In genomic region chr5:177540438-177540837, GRCh38 we compare ENCODE assay signal across 24 cellular contexts. TPM values are rescaled to one million over a fixed set of nuclear protein-coding genes. Genes with fewer than 3 reads are reported as not detected.
A peak's percentile ranks its signal among the peaks of the same experiment; 100 is the strongest.
DNase-seq lines count a peak whose midpoint lies in the region; ATAC-seq and TF ChIP-seq lines count a peak whose summit lies in the region.
"Had no signal": no experiment of that assay in that cellular context is flagged by ENCODE, and none has a peak within 500 bp of the region (broad histone marks: within the 10 kb centered on the region; RNA-seq: fewer than 3 reads in every experiment).

No MANE protein-coding gene starts in this region.

- H3K4me3 Mint-ChIP-seq in type B pancreatic cell: no peak overlapping the region
- H3K4me3 Mint-ChIP-seq: activated CD4-positive, alpha-beta memory T cell treated with anti-CD3 and anti-CD28 coated beads, Interleukin-2, amount 10 ng/mL, durations not matched to agents 7 days and 5 days; neural crest cell; stimulated activated naive CD8-positive, alpha-beta T cell treated with anti-CD3 and anti-CD28 coated beads, Interleukin-15, Interleukin-2, amounts not matched to agents 100 ng/mL and 50 ng/mL, for 24 hours; T-helper 2 cell treated with Interferon-gamma antibody and Interleukin-4, amounts not matched to agents 5 μg/mL and 100 μg/mL, for 36 hours had no signal

- H3K36me3 Mint-ChIP-seq in type B pancreatic cell: peaks cover 8% of the 10 kb centered on the region

- H3K36me3 ChIP-seq in ascending aorta: peaks cover 4 to 6% of the 10 kb centered on the region in 2 donors
- peaks cover 0 to 43% (median 31%) of the 10 kb centered on the region in 5 donors for H3K36me3 ChIP-seq in subcutaneous abdominal adipose tissue (ENCODE audit: control insufficient read depth in 5 of 5, insufficient read depth in 5 of 5, low read length in 5 of 5)

- no peak overlapping the region for H3K4me3 ChIP-seq in ascending aorta
- H3K4me3 ChIP-seq in subcutaneous abdominal adipose tissue (ENCODE audit: low read depth in 1 of 5, low read length in 5 of 5): no peak overlapping the region
- H3K4me3 ChIP-seq: spleen had no signal

- no peaks in the 10 kb centered on the region for H3K9me3 Mint-ChIP-seq in type B pancreatic cell
- H3K9me3 Mint-ChIP-seq: activated CD4-positive, alpha-beta memory T cell treated with anti-CD3 and anti-CD28 coated beads, Interleukin-2, amount 10 ng/mL, durations not matched to agents 7 days and 5 days; neural crest cell; stimulated activated naive CD8-positive, alpha-beta T cell treated with anti-CD3 and anti-CD28 coated beads, Interleukin-15, Interleukin-2, amounts not matched to agents 100 ng/mL and 50 ng/mL, for 24 hours; T-helper 2 cell treated with Interferon-gamma antibody and Interleukin-4, amounts not matched to agents 5 μg/mL and 100 μg/mL, for 36 hours had no signal

- in situ Hi-C loops in GM13976 (cut with MboI; ENCODE audit: low sequenced_read_pairs, unreplicated experiment): no loop called here

- intact Hi-C loops in ascending aorta (cut with DNase I): no loop called here
- intact Hi-C loops in left colon (cut with DNase I, micrococcal nuclease): no loop called here

- no peaks in the 10 kb centered on the region for H3K4me1 Mint-ChIP-seq in type B pancreatic cell (ENCODE audit: unreplicated experiment)
- H3K4me1 Mint-ChIP-seq: activated CD4-positive, alpha-beta memory T cell treated with anti-CD3 and anti-CD28 coated beads, Interleukin-2, amount 10 ng/mL, durations not matched to agents 7 days and 5 days had no signal

- H3K27me3 ChIP-seq in ascending aorta: no peaks in the 10 kb centered on the region
- no peaks in the 10 kb centered on the region for H3K27me3 ChIP-seq in subcutaneous abdominal adipose tissue (ENCODE audit: control insufficient read depth in 5 of 5, insufficient read depth in 4 of 5, low read length in 5 of 5)
- H3K27me3 ChIP-seq: spleen had no signal

- peaks cover 40 to 71% of the 10 kb centered on the region in 2 donors for H3K4me1 ChIP-seq in ascending aorta
- H3K4me1 ChIP-seq in subcutaneous abdominal adipose tissue (ENCODE audit: control insufficient read depth in 5 of 5, insufficient read depth in 5 of 5, low read length in 5 of 5): peaks cover 14 to 65% (median 55%) of the 10 kb centered on the region in 5 donors

- H3K27me3 Mint-ChIP-seq in type B pancreatic cell: no peaks in the 10 kb centered on the region
- H3K27me3 Mint-ChIP-seq: activated CD4-positive, alpha-beta memory T cell treated with anti-CD3 and anti-CD28 coated beads, Interleukin-2, amount 10 ng/mL, durations not matched to agents 7 days and 5 days; progenitor cell of endocrine pancreas; stimulated activated naive CD8-positive, alpha-beta T cell treated with anti-CD3 and anti-CD28 coated beads, Interleukin-15, Interleukin-2, amounts not matched to agents 100 ng/mL and 50 ng/mL, for 24 hours had no signal

- no peaks in the 10 kb centered on the region for H3K9me3 ChIP-seq in ascending aorta
- no peaks in the 10 kb centered on the region for H3K9me3 ChIP-seq in subcutaneous abdominal adipose tissue (ENCODE audit: control insufficient read depth in 5 of 5, low read length in 5 of 5)
- H3K9me3 ChIP-seq: spleen had no signal

- no peak for TF ChIP-seq CTCF in ascending aorta (IDR thresholded peaks at IDR 0.05)
- TF ChIP-seq CTCF in type B pancreatic cell (conservative IDR thresholded peaks at IDR 0.05): no peak
- no peak for TF ChIP-seq CTCF in GM13976 (IDR thresholded peaks at IDR 0.05; ENCODE audit: borderline replicate concordance, control extremely low read depth, extremely low read depth, insufficient read depth, missing control alignments)

- H3K27ac ChIP-seq in ascending aorta (peak overlapping the region; percentile 81 to 82), subcutaneous abdominal adipose tissue (ENCODE audit: low read depth, low read length) (peak overlapping the region; percentile 29)
- H3K27ac ChIP-seq: 22Rv1 had no signal

- no peak overlapping the region for H3K9ac ChIP-seq in subcutaneous abdominal adipose tissue (ENCODE audit: low read length in 5 of 5)

- H3K27ac Mint-ChIP-seq in type B pancreatic cell: no peak overlapping the region
- H3K27ac Mint-ChIP-seq: activated CD4-positive, alpha-beta memory T cell treated with anti-CD3 and anti-CD28 coated beads, Interleukin-2, amount 10 ng/mL, durations not matched to agents 7 days and 5 days; progenitor cell of endocrine pancreas; stimulated activated naive CD8-positive, alpha-beta T cell treated with anti-CD3 and anti-CD28 coated beads, Interleukin-15, Interleukin-2, amounts not matched to agents 100 ng/mL and 50 ng/mL, for 24 hours; T-helper 2 cell treated with Interferon-gamma antibody and Interleukin-4, amounts not matched to agents 5 μg/mL and 100 μg/mL, for 36 hours had no signal

- ATAC-seq in left colon: peak; percentile 71

- DNase-seq in DMS53 (lab: John Stamatoyannopoulos, UW): peak; percentile 27
- DNase-seq in DMS53 treated with DMSO at 0.1 percent for 48 hours (lab: John Stamatoyannopoulos, UW; ENCODE audit: unreplicated experiment): no peak
- no peak for DNase-seq in ascending aorta (ENCODE audit: low spot score in 2 of 2)
- DNase-seq in left colon: no peak
- DNase-seq in HuH-7 (ENCODE audit: low spot score): no peak
- no peak for DNase-seq in type B pancreatic cell (ENCODE audit: extremely low spot score, unreplicated experiment)
- no peak for DNase-seq in GM13976 (ENCODE audit: low spot score)
- DNase-seq: activated CD4-positive, alpha-beta memory T cell treated with anti-CD3 and anti-CD28 coated beads, Interleukin-2, amount 10 ng/mL, durations not matched to agents 7 days and 5 days; activated CD4-positive, CD25-positive, alpha-beta regulatory T cell; activated naive CD4-positive, alpha-beta T cell treated with Interleukin-2 at 50 U/mL for 16 hours; amygdala; caudate nucleus; glutamatergic neuron; H7; NCI-H1417 treated with DMSO at 0.1 percent for 48 hours; NCI-H226; spleen; stimulated activated CD4-positive, alpha-beta T cell treated with anti-CD3 and anti-CD28 coated beads, Interleukin-4, amount 100 ng/mL, for 24 hours had no signal

RNA-seq across cellular contexts. Expression of gene FAM193B, which starts 13.9 kb away (rescaled TPM):
- 116 TPM for total RNA-seq in ascending aorta
- total RNA-seq in left colon: 10 to 100 TPM; 52.1 to 56.1 TPM
- total RNA-seq in type B pancreatic cell (ENCODE audit: low replicate concordance): 83.1 and 103 TPM in 2 replicates

RNA-seq across cellular contexts. Expression of gene DDX41, which starts 23.7 kb away (rescaled TPM):
- total RNA-seq in ascending aorta (117 TPM), left colon (10 to 100 TPM; 74.3 to 79.9 TPM), type B pancreatic cell (ENCODE audit: low replicate concordance) (99.7 and 104 TPM in 2 replicates)

RNA-seq across cellular contexts. Expression of gene DOK3, which starts 30.8 kb away (rescaled TPM):
- 0.32 TPM for total RNA-seq in ascending aorta
- 1 to 10 TPM; 4.1 to 8.9 TPM for total RNA-seq in left colon
- 6.2 and 6.9 TPM in 2 replicates for total RNA-seq in type B pancreatic cell (ENCODE audit: low replicate concordance)

RNA-seq across cellular contexts. Expression of gene PDLIM7, which starts 43.0 kb away (rescaled TPM):
- 1,082 TPM for total RNA-seq in ascending aorta
- 10 to 100 TPM; 12.1 to 56.5 TPM for total RNA-seq in left colon
- 66.5 and 187 TPM in 2 replicates for total RNA-seq in type B pancreatic cell (ENCODE audit: low replicate concordance)

RNA-seq across cellular contexts. Expression of gene TMED9, which starts 51.6 kb away (rescaled TPM):
- total RNA-seq in ascending aorta: 113 TPM
- total RNA-seq in left colon: 100 to 1,000 TPM; 160 to 204 TPM
- 161 and 225 TPM in 2 replicates for total RNA-seq in type B pancreatic cell (ENCODE audit: low replicate concordance)
